Comparison of ENCODE assay signal across 27 cellular contexts in genomic region chr16:74557275-74557674, GRCh38. TPM values are rescaled to one million over a fixed set of nuclear protein-coding genes. Genes with fewer than 3 reads are reported as not detected.
DNase-seq lines count a peak whose midpoint lies in the region; ATAC-seq and TF ChIP-seq lines count a peak whose summit lies in the region.
"Had no signal": no experiment of that assay in that cellular context is flagged by ENCODE, and none has a peak within 500 bp of the region (broad histone marks: within the 10 kb centered on the region; RNA-seq: fewer than 3 reads in every experiment).

No MANE protein-coding gene starts in this region.

- H3K36me3 Mint-ChIP-seq in activated T-helper 17 cell treated with anti-CD3 and anti-CD28 coated beads, Interleukin-2, amount 50 U/mL, for 72 hours (ENCODE audit: low read depth), result peaks cover 6% of the 10 kb centered on the region
- no peaks in the 10 kb centered on the region for H3K36me3 Mint-ChIP-seq in naive B cell

- H3K27ac ChIP-seq in A673 (ENCODE audit: low read depth, low read length, poor library complexity, severe bottlenecking), result peak overlapping the region; percentile 85
- H3K27ac ChIP-seq: esophagus muscularis mucosa, right atrium auricular region, RWPE1, spleen had no signal

- DNase-seq in A673 (ENCODE audit: low spot score) (no peak), naive B cell (no peak), foreskin fibroblast (no peak), SK-N-DZ (ENCODE audit: low spot score) (no peak)
- no peak for DNase-seq in effector CD8-positive, alpha-beta T cell (lab: John Stamatoyannopoulos, UW)
- DNase-seq in stimulated activated CD4-positive, alpha-beta T cell treated with anti-CD3 and anti-CD28 coated beads, Interleukin-15, amount 100 ng/mL, for 24 hours, result no peak
- DNase-seq: activated CD4-positive, alpha-beta memory T cell treated with anti-CD3 and anti-CD28 coated beads, Interleukin-2, amount 10 ng/mL, durations not matched to agents 7 days and 5 days; activated CD4-positive, CD25-positive, alpha-beta regulatory T cell; activated naive CD4-positive, alpha-beta T cell treated with Interleukin-2 at 50 U/mL for 16 hours; activated T-cell treated with anti-CD3 and anti-CD28 coated beads, Interleukin-2, amount 50 U/mL, for 1 hour; EL; gastrocnemius medialis; H7; KBM-7; mammary epithelial cell; MV-4-11; NCI-H1694 treated with DMSO at 0.1 percent for 48 hours; NCI-H69; spleen; stimulated activated CD4-positive, alpha-beta T cell treated with anti-CD3 and anti-CD28 coated beads, Interleukin-4, amount 100 ng/mL, for 24 hours; T1000; trophoblast cell had no signal

- no TSS peak for BruUV-seq in A673 (replicated peaks; lab: Mats Ljungman, UMichigan)

- TF ChIP-seq CTCF in A673 (conservative IDR thresholded peaks at IDR 0.05; ENCODE audit: low read depth, low read length) (no peak), foreskin fibroblast (IDR thresholded peaks at IDR 0.05; ENCODE audit: low read depth, low read length) (no peak)

- CTCF ChIA-PET in A673 (lab: Charles Lee), result no interaction called here

- H3K4me1 ChIP-seq in A673 (ENCODE audit: insufficient read depth, low read length, poor library complexity, severe bottlenecking), result peaks cover 89% of the 10 kb centered on the region

- H3K4me1 Mint-ChIP-seq in activated T-helper 17 cell treated with anti-CD3 and anti-CD28 coated beads, Interleukin-2, amount 50 U/mL, for 72 hours, result peaks cover 20% of the 10 kb centered on the region
- H3K4me1 Mint-ChIP-seq in naive B cell, result peaks cover 5 to 13% (median 9%) of the 10 kb centered on the region in 3 donors

- H3K36me3 ChIP-seq in A673 (ENCODE audit: insufficient read depth, low read length, poor library complexity, severe bottlenecking), result peaks cover 26% of the 10 kb centered on the region
- H3K36me3 ChIP-seq: gastrocnemius medialis, right atrium auricular region had no signal

- H3K9me3 ChIP-seq in A673 (ENCODE audit: low read depth, low read length, poor library complexity, severe bottlenecking), result no peaks in the 10 kb centered on the region
- H3K9me3 ChIP-seq: esophagus muscularis mucosa, gastrocnemius medialis, right atrium auricular region, spleen had no signal

- POLR2A ChIA-PET in A673 (lab: Charles Lee; ENCODE audit: low non-redundant PET), result no interaction called here

- intact Hi-C loops in A673 (cut with micrococcal nuclease; ENCODE audit: unreplicated experiment), result no loop called here

- no peaks in the 10 kb centered on the region for H3K27me3 ChIP-seq in A673 (replicated peaks; ENCODE audit: insufficient read depth, low read depth, low read length, poor library complexity)
- H3K27me3 ChIP-seq: esophagus muscularis mucosa, gastrocnemius medialis, right atrium auricular region, spleen had no signal

- no peaks in the 10 kb centered on the region for H3K27me3 Mint-ChIP-seq in activated T-helper 17 cell treated with anti-CD3 and anti-CD28 coated beads, Interleukin-2, amount 50 U/mL, for 72 hours
- no peaks in the 10 kb centered on the region for H3K27me3 Mint-ChIP-seq in naive B cell
- H3K27me3 Mint-ChIP-seq: activated CD4-positive, alpha-beta memory T cell treated with anti-CD3 and anti-CD28 coated beads, Interleukin-2, amount 10 ng/mL, durations not matched to agents 7 days and 5 days had no signal

- H3K9me3 Mint-ChIP-seq in activated T-helper 17 cell treated with anti-CD3 and anti-CD28 coated beads, Interleukin-2, amount 50 U/mL, for 72 hours, result no peaks in the 10 kb centered on the region
- no peaks in the 10 kb centered on the region for H3K9me3 Mint-ChIP-seq in naive B cell
- H3K9me3 Mint-ChIP-seq: activated CD4-positive, alpha-beta memory T cell treated with anti-CD3 and anti-CD28 coated beads, Interleukin-2, amount 10 ng/mL, durations not matched to agents 7 days and 5 days had no signal

- no peak overlapping the region for H3K4me3 Mint-ChIP-seq in activated T-helper 17 cell treated with anti-CD3 and anti-CD28 coated beads, Interleukin-2, amount 50 U/mL, for 72 hours
- H3K4me3 Mint-ChIP-seq in naive B cell, result no peak overlapping the region
- H3K4me3 Mint-ChIP-seq: activated CD4-positive, alpha-beta memory T cell treated with anti-CD3 and anti-CD28 coated beads, Interleukin-2, amount 10 ng/mL, durations not matched to agents 7 days and 5 days had no signal

- no peak overlapping the region for H3K4me3 ChIP-seq in A673 (ENCODE audit: low read depth, low read length, poor library complexity, severe bottlenecking)
- H3K4me3 ChIP-seq in foreskin fibroblast (ENCODE audit: low read depth in 1 of 2, low read length in 2 of 2), result no peak overlapping the region
- H3K4me3 ChIP-seq: esophagus muscularis mucosa, gastrocnemius medialis, right atrium auricular region, spleen had no signal

- peak overlapping the region; percentile 63 for H3K27ac Mint-ChIP-seq in activated T-helper 17 cell treated with anti-CD3 and anti-CD28 coated beads, Interleukin-2, amount 50 U/mL, for 72 hours
- H3K27ac Mint-ChIP-seq in naive B cell, result peak overlapping the region in 5 of 6 donors; percentile 9 to 71 (median 26)
- H3K27ac Mint-ChIP-seq: activated CD4-positive, alpha-beta memory T cell treated with anti-CD3 and anti-CD28 coated beads, Interleukin-2, amount 10 ng/mL, durations not matched to agents 7 days and 5 days had no signal

- ATAC-seq in GM19468 (IDR thresholded peaks at IDR 0.05; ENCODE audit: extremely low read depth, unreplicated experiment) (peak; percentile 18), naive B cell (ENCODE audit: low read depth in 2 of 2) (no peak)
- ATAC-seq in activated T-helper 17 cell treated with anti-CD3 and anti-CD28 coated beads, Interleukin-2, amount 50 U/mL, for 72 hours (replicated peaks), result no peak
- ATAC-seq: gastrocnemius medialis had no signal

RNA-seq across cellular contexts. Expression of gene GLG1, which starts 49.6 kb away (rescaled TPM):
- 487 and 587 TPM in 2 replicates for total RNA-seq in A673 (2021)
- 10 to 100 TPM; 62.6 to 74.1 TPM for total RNA-seq in activated T-helper 17 cell treated with anti-CD3 and anti-CD28 coated beads, Interleukin-2, amount 50 U/mL, for 72 hours
- 100 to 1,000 TPM in 1 of 6 donors, 10 to 100 TPM in 5; 71.4 to 112 (median 94.1) TPM for polyA plus RNA-seq in naive B cell (ENCODE audit: low read depth in 6 of 6)
- polyA plus RNA-seq in SK-N-DZ (2014; cell fraction: cytosol; rRNA removed), result 42.9 and 50.3 TPM in 2 replicates
- 29.2 and 45.2 TPM in 2 replicates for polyA plus RNA-seq in SK-N-DZ (2014; cell fraction: nucleus; rRNA removed)
